Comparison of ENCODE assay signal across 8 cellular contexts in the genomic region with DNA sequence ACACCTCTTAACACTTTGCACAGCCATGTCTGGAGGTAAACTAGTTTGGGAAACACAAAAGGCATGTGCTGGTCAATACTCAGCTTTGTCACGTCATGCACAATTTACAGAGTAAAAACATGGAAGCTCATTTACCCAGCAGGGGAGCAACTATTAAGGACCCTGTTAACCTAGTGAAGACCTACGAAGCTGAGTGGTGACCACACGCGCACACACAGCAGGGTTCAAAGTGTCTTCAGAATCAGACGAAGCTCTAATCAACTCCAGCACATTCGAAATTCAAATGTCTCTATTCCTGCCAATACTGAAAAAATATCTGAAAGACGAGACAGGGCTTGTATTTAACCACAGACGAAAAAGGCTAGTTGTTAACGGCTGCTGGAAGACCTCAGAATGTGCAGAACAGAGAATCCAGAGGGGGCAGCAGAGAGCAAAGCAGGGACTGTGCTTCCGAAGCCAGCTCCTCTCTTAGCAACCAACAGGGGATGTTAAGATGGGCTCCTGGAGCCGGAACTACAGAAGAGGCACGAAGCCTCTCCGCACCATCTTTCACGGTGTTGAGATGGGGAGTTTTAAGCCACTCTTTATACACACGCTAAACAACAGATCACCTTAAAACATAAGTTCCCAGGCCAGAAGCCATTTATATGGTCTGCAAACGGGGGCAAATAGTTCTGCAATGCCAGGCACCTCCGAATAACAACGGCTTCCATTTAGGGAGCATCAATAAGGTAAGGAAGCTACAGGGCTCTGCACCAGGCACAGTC. TPM values are rescaled to one million over a fixed set of nuclear protein-coding genes. Genes with fewer than 3 reads are reported as not detected.
A peak's percentile ranks its signal among the peaks of the same experiment; 100 is the strongest.
DNase-seq lines count a peak whose midpoint lies in the region; ATAC-seq, FAIRE-seq and TF ChIP-seq lines count a peak whose summit lies in the region.

No MANE protein-coding gene starts in this region.

- no peaks in the 10 kb centered on the region for H4K20me1 ChIP-seq in astrocyte (ENCODE audit: insufficient read depth, low read length)

- H3K27me3 ChIP-seq in astrocyte (ENCODE audit: insufficient read depth, low read length) = no peaks in the 10 kb centered on the region

- TF ChIP-seq CTCF in GM12864 (IDR thresholded peaks at IDR 0.05; ENCODE audit: low read depth, low read length, missing control alignments) = peak; percentile 98
- TF ChIP-seq CTCF in astrocyte (IDR thresholded peaks at IDR 0.05; ENCODE audit: insufficient read depth, low read depth, low read length) = peak; percentile 93
- TF ChIP-seq CTCF in retinal pigment epithelial cell (conservative IDR thresholded peaks at IDR 0.05; ENCODE audit: low read depth, low read length) = peak; percentile 98

- H3K4me1 ChIP-seq in astrocyte (ENCODE audit: insufficient read depth, low read length) = peaks cover 6% of the 10 kb centered on the region

- H3K36me3 Mint-ChIP-seq in T-helper 2 cell treated with Interferon-gamma antibody and Interleukin-4, amounts not matched to agents 5 μg/mL and 100 μg/mL, for 36 hours (ENCODE audit: low read depth) = no peaks in the 10 kb centered on the region
- no peaks in the 10 kb centered on the region for H3K36me3 Mint-ChIP-seq in astrocyte (ENCODE audit: low read depth, unreplicated experiment)

- H3K4me3 ChIP-seq in GM12864 (ENCODE audit: low read depth, low read length) (no peak overlapping the region), astrocyte (ENCODE audit: insufficient read depth, low read depth, low read length) (peak overlapping the region; percentile 51), retinal pigment epithelial cell (ENCODE audit: low read length) (no peak overlapping the region)

- peak overlapping the region; percentile 74 for H2AFZ ChIP-seq in astrocyte (ENCODE audit: low read depth, low read length)

- no peaks in the 10 kb centered on the region for H3K79me2 ChIP-seq in astrocyte (ENCODE audit: insufficient read depth, low read length)

- H3K36me3 ChIP-seq in astrocyte (ENCODE audit: insufficient read depth, low read length) = no peaks in the 10 kb centered on the region

- H3K9me3 Mint-ChIP-seq in T-helper 2 cell treated with Interferon-gamma antibody and Interleukin-4, amounts not matched to agents 5 μg/mL and 100 μg/mL, for 36 hours = no peaks in the 10 kb centered on the region
- no peaks in the 10 kb centered on the region for H3K9me3 Mint-ChIP-seq in astrocyte (ENCODE audit: unreplicated experiment)

- H3K27ac ChIP-seq in astrocyte (ENCODE audit: low read depth, low read length) = no peak overlapping the region

- peak overlapping the region; percentile 47 for H3K27ac Mint-ChIP-seq in T-helper 2 cell treated with Interferon-gamma antibody and Interleukin-4, amounts not matched to agents 5 μg/mL and 100 μg/mL, for 36 hours
- H3K27ac Mint-ChIP-seq in astrocyte (ENCODE audit: unreplicated experiment) = no peak overlapping the region

- peak; percentile 37 for FAIRE-seq in astrocyte (lab: Jason Lieb, UNC)

- peak overlapping the region; percentile 47 for H3K4me3 Mint-ChIP-seq in T-helper 2 cell treated with Interferon-gamma antibody and Interleukin-4, amounts not matched to agents 5 μg/mL and 100 μg/mL, for 36 hours
- H3K4me3 Mint-ChIP-seq in astrocyte (ENCODE audit: unreplicated experiment) = peak overlapping the region; percentile 63

- no peaks in the 10 kb centered on the region for H3K9me3 ChIP-seq in astrocyte (ENCODE audit: insufficient read depth, low read depth, low read length)

- DNase-seq in GM12864 (ENCODE audit: low read depth) (peak; percentile 57), NCI-H187 (lab: John Stamatoyannopoulos, UW) (peak; percentile 48 to 54), astrocyte (ENCODE audit: low read depth) (peak; percentile 63), hippocampal formation (lab: John Stamatoyannopoulos, UW) (peak; percentile 80 to 88), retinal pigment epithelial cell (ENCODE audit: low read depth) (peak; percentile 35)
- DNase-seq in T-helper 2 cell treated with Interferon-gamma antibody and Interleukin-4, amounts not matched to agents 5 μg/mL and 100 μg/mL, for 36 hours (ENCODE audit: low spot score) = peak; percentile 63

- peaks cover 14% of the 10 kb centered on the region for H3K4me1 Mint-ChIP-seq in T-helper 2 cell treated with Interferon-gamma antibody and Interleukin-4, amounts not matched to agents 5 μg/mL and 100 μg/mL, for 36 hours (ENCODE audit: low read depth)
- peaks cover 4% of the 10 kb centered on the region for H3K4me1 Mint-ChIP-seq in astrocyte (ENCODE audit: low read depth, unreplicated experiment)

- no peaks in the 10 kb centered on the region for H3K27me3 Mint-ChIP-seq in T-helper 2 cell treated with Interferon-gamma antibody and Interleukin-4, amounts not matched to agents 5 μg/mL and 100 μg/mL, for 36 hours (ENCODE audit: low read depth)
- H3K27me3 Mint-ChIP-seq in astrocyte (ENCODE audit: low read depth, unreplicated experiment) = no peaks in the 10 kb centered on the region

- no peak overlapping the region for H3K9ac ChIP-seq in astrocyte (ENCODE audit: low read length)

- peak; percentile 94 for ATAC-seq in HG02870 (IDR thresholded peaks at IDR 0.05; ENCODE audit: unreplicated experiment)
- no peak for ATAC-seq in HG03521 (IDR thresholded peaks at IDR 0.05; ENCODE audit: unreplicated experiment)

- H3K4me2 ChIP-seq in astrocyte (ENCODE audit: low read length) = peak overlapping the region; percentile 79

RNA-seq across cellular contexts. Expression of gene CMTM4, which starts 45.7 kb away (rescaled TPM):
- 20.2 and 20.9 TPM in 2 replicates for total RNA-seq in astrocyte

RNA-seq across cellular contexts. Expression of gene CMTM3, which starts 46.4 kb away (rescaled TPM):
- 62.0 and 62.4 TPM in 2 replicates for total RNA-seq in astrocyte
